Comparison of ENCODE assay signal across 8 cellular contexts in the genomic region with DNA sequence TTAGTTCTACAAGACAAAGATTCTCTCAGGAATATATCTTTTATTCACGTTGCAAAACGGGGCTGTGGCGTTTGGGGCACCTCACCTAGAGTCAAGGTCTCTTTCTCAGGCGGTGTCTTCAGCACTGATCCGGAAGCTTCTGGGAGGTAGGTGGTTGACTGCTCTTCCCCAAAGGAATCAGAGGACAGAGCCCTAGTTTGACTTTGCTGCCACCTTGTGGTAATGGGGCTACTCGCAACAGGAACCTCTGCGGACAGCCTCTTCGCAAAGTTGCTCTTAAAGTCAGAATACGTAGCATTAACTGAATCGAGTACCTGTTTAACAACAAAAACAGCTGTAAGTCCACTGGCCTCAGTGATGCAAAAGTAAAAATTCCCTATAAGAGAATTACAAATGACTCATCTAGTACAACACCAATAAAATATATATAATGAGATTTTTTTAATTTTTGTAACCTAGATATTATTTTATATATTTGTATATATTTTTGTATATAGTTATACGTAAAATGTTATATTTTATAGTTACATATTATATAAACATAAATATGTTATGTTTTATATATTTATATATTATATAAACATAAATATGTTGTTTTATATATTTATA. TPM values are rescaled to one million over a fixed set of nuclear protein-coding genes. Genes with fewer than 3 reads are reported as not detected.
DNase-seq lines count a peak whose midpoint lies in the region; ATAC-seq and TF ChIP-seq lines count a peak whose summit lies in the region.

No MANE protein-coding gene starts in this region.

- H3K23me2 ChIP-seq in H9 (ENCODE audit: insufficient read length, low read depth, low read length, poor library complexity, severe bottlenecking) = no peaks in the 10 kb centered on the region

- H2AK5ac ChIP-seq in H9 (ENCODE audit: insufficient read length, low read length) = no peak overlapping the region

- no peak overlapping the region for H3K4me3 Mint-ChIP-seq in H9
- H3K4me3 Mint-ChIP-seq in activated T-helper 17 cell treated with anti-CD3 and anti-CD28 coated beads, Interleukin-2, amount 50 U/mL, for 72 hours = peak overlapping the region; percentile 39

- no CpG with 5 or more reads among the region's 11 CpGs for WGBS in H9 (ENCODE audit: extremely low coverage, insufficient read length, low lambda C conversion rate)
- 5 to 8% methylated on average over 11 of the region's 11 CpGs for WGBS in testis, 2 donors

- H2BK5ac ChIP-seq in H9 (ENCODE audit: insufficient read length, low read length) = no peak overlapping the region

- no peak overlapping the region for H3K14ac ChIP-seq in H9 (ENCODE audit: insufficient read depth, low read length)

- H3K56ac ChIP-seq in H9 (ENCODE audit: insufficient read length, low read depth, low read length) = no peak overlapping the region

- ATAC-seq in activated T-helper 17 cell treated with anti-CD3 and anti-CD28 coated beads, Interleukin-2, amount 50 U/mL, for 72 hours (replicated peaks) = peak; percentile 94
- peak; percentile 87 for ATAC-seq in omental fat pad (ENCODE audit: low FRiP score)

- H2BK120ac ChIP-seq in H9 (ENCODE audit: low read depth, low read length, poor library complexity, severe bottlenecking) = no peak overlapping the region

- intact Hi-C loops in testis (cut with DNase I; ENCODE audit: low total_unique reads) = no loop called here

- H3K4me1 ChIP-seq in H9 (ENCODE audit: insufficient read depth, low read length) (no peaks in the 10 kb centered on the region), testis (no peaks in the 10 kb centered on the region)

- no peak overlapping the region for H4K5ac ChIP-seq in H9 (ENCODE audit: insufficient read length, low read depth, low read length)

- H4K8ac ChIP-seq in H9 (replicated peaks; ENCODE audit: insufficient read length, low read depth, low read length) = no peak overlapping the region

- no peak overlapping the region for H2AFZ ChIP-seq in H9 (ENCODE audit: low read length)

- TF ChIP-seq CTCF in H9 (conservative IDR thresholded peaks at IDR 0.05) = peak; percentile 98
- peak in 1 of 3 donors; percentile 54 for TF ChIP-seq CTCF in omental fat pad (IDR thresholded peaks at IDR 0.05)
- TF ChIP-seq CTCF in testis (IDR thresholded peaks at IDR 0.05) = peak; percentile 44 to 85 (median 74)

- H3K27me3 Mint-ChIP-seq in H9 (ENCODE audit: low read depth) = peaks cover 1% of the 10 kb centered on the region; the same call in 1 of the 2 replicates
- peaks cover 4% of the 10 kb centered on the region for H3K27me3 Mint-ChIP-seq in activated T-helper 17 cell treated with anti-CD3 and anti-CD28 coated beads, Interleukin-2, amount 50 U/mL, for 72 hours

- H3K9me3 ChIP-seq in H9 (ENCODE audit: control insufficient read depth, low read depth, low read length) = no peaks in the 10 kb centered on the region
- no peaks in the 10 kb centered on the region for H3K9me3 ChIP-seq in testis

- H3K27me3 ChIP-seq in H9 (ENCODE audit: insufficient read depth, low read length) (no peaks in the 10 kb centered on the region), testis (no peaks in the 10 kb centered on the region)

- DNase-seq in DMS79 treated with DMSO at 0.1 percent for 48 hours (lab: John Stamatoyannopoulos, UW) (peak; percentile 31), H9 (peak; percentile 91), NAMALWA (ENCODE audit: low spot score) (peak; percentile 73), SHP77 treated with DMSO at 0.1 percent for 48 hours (lab: John Stamatoyannopoulos, UW) (peak; percentile 34), foreskin melanocyte (peak; percentile 62), omental fat pad (ENCODE audit: low spot score) (peak; percentile 51), testis (peak; percentile 90)

- H2BK15ac ChIP-seq in H9 (ENCODE audit: low read depth, low read length) = no peak overlapping the region

- no peaks in the 10 kb centered on the region for H4K20me1 ChIP-seq in H9 (ENCODE audit: control insufficient read depth, insufficient read depth, insufficient read length)

- no peaks in the 10 kb centered on the region for H3K36me3 Mint-ChIP-seq in H9 (ENCODE audit: insufficient read depth in 1 of 3, low read depth in 3 of 3)
- no peaks in the 10 kb centered on the region for H3K36me3 Mint-ChIP-seq in activated T-helper 17 cell treated with anti-CD3 and anti-CD28 coated beads, Interleukin-2, amount 50 U/mL, for 72 hours (ENCODE audit: low read depth)

- H3K4me3 ChIP-seq in testis = peak overlapping the region in 1 of 2 donors; percentile 14

- no peaks in the 10 kb centered on the region for H3K79me2 ChIP-seq in H9 (ENCODE audit: insufficient read depth, low read length)

- no peaks in the 10 kb centered on the region for H3K36me3 ChIP-seq in testis (ENCODE audit: low read depth, missing control alignments)

- H2BK20ac ChIP-seq in H9 (ENCODE audit: low read depth, low read length, poor library complexity, severe bottlenecking) = no peak overlapping the region

- no peak overlapping the region for H4K91ac ChIP-seq in H9 (ENCODE audit: insufficient read length, low read depth, low read length)

- no peak overlapping the region for H3T11ph ChIP-seq in H9 (ENCODE audit: low read length)

- H3K23ac ChIP-seq in H9 (ENCODE audit: insufficient read length, low read depth, low read length) = no peak overlapping the region

- no peak overlapping the region for H3K4ac ChIP-seq in H9 (ENCODE audit: low read depth, low read length)

- H3K9me3 Mint-ChIP-seq in H9 = no peaks in the 10 kb centered on the region; a peak in 1 of 5 replicates
- no peaks in the 10 kb centered on the region for H3K9me3 Mint-ChIP-seq in activated T-helper 17 cell treated with anti-CD3 and anti-CD28 coated beads, Interleukin-2, amount 50 U/mL, for 72 hours

- H3K9ac ChIP-seq in H9 (ENCODE audit: extremely low read depth, insufficient read length, low read length) = no peak overlapping the region

- no peaks in the 10 kb centered on the region for H3K79me1 ChIP-seq in H9 (ENCODE audit: insufficient read depth, low read depth, low read length, poor library complexity, severe bottlenecking)

- no peak for TF ChIP-seq POLR2A in testis (IDR thresholded peaks at IDR 0.05)

- H2BK12ac ChIP-seq in H9 (ENCODE audit: insufficient read length, low read depth, low read length) = no peak overlapping the region

- no peak overlapping the region for H3K18ac ChIP-seq in H9 (ENCODE audit: insufficient read length, low read depth, low read length)

- no peak overlapping the region for H3K4me2 ChIP-seq in H9 (ENCODE audit: insufficient read depth, insufficient read length, low read length)

- H3K4me1 Mint-ChIP-seq in H9 = peaks cover 2 to 4% of the 10 kb centered on the region in 2 experiments; a peak in 2 of 4 replicates
- peaks cover 15% of the 10 kb centered on the region for H3K4me1 Mint-ChIP-seq in activated T-helper 17 cell treated with anti-CD3 and anti-CD28 coated beads, Interleukin-2, amount 50 U/mL, for 72 hours

- H3K27ac Mint-ChIP-seq in H9 = no peak overlapping the region; a peak in 1 of 7 replicates
- no peak overlapping the region for H3K27ac Mint-ChIP-seq in activated T-helper 17 cell treated with anti-CD3 and anti-CD28 coated beads, Interleukin-2, amount 50 U/mL, for 72 hours

- H3K27ac ChIP-seq in H9 (ENCODE audit: insufficient read length, low read depth, low read length) = no peak overlapping the region
- H3K27ac ChIP-seq in testis = no peak overlapping the region

RNA-seq across cellular contexts. Expression of a gene that starts 13.3 kb away (rescaled TPM):
- total RNA-seq in H9 (2021) (37.9 and 38.3 TPM in 2 replicates), omental fat pad (10 to 100 TPM in 3 of 4 donors, 1 to 10 TPM in 1; 9.5 to 30.9 (median 17.7) TPM), testis (10 to 100 TPM in 1 of 2 donors, 1 to 10 TPM in 1; 8.2 to 12.3 TPM)
- not detected for total RNA-seq in activated T-helper 17 cell treated with anti-CD3 and anti-CD28 coated beads, Interleukin-2, amount 50 U/mL, for 72 hours
- polyA plus RNA-seq in testis (ENCODE audit: insufficient read depth, low read depth, low replicate concordance) = 13.9 TPM

RNA-seq across cellular contexts. Expression of a gene that starts 26.3 kb away (rescaled TPM):
- total RNA-seq in H9 (2021) = 0.18 and 0.26 TPM in 2 replicates
- total RNA-seq in activated T-helper 17 cell treated with anti-CD3 and anti-CD28 coated beads, Interleukin-2, amount 50 U/mL, for 72 hours = not detected
- total RNA-seq in omental fat pad = not detected
- 10 to 100 TPM in 1 of 2 donors, 1 to 10 TPM in 1; 4.8 to 15.6 TPM for total RNA-seq in testis
- 2.8 TPM for polyA plus RNA-seq in testis (ENCODE audit: insufficient read depth, low read depth, low replicate concordance)

RNA-seq across cellular contexts. Expression of a gene that starts 44.2 kb away (rescaled TPM):
- total RNA-seq in H9 (2021) (not detected in 2 replicates), omental fat pad (1 to 10 TPM in 2 of 4 donors, under 1 TPM in 1, not detected in 1; 0.96 to 4.8 (median 1.8) TPM), testis (under 1 TPM in 1 of 2 donors, not detected in 1; 0.37 TPM)
- 10 to 100 TPM; 10.3 to 33.9 TPM for total RNA-seq in activated T-helper 17 cell treated with anti-CD3 and anti-CD28 coated beads, Interleukin-2, amount 50 U/mL, for 72 hours
- polyA plus RNA-seq in testis (ENCODE audit: insufficient read depth, low read depth, low replicate concordance) = 7.1 TPM

Comparison
In these comparisons a context has a peak if more than half of its experiments do, and no peak if none do; other contexts are left out.
1. DNase-seq: peak in every context shown above with its lines; median percentile 91 in H9; 90 in testis; 73 in NAMALWA; 62 in foreskin melanocyte; 51 in omental fat pad; 34 in SHP77 treated with DMSO at 0.1 percent for 48 hours; 31 in DMS79 treated with DMSO at 0.1 percent for 48 hours.
2. RNA of a gene that starts 13.3 kb away (total RNA-seq): 37.9 to 38.3 TPM in H9, 9.5 to 30.9 TPM in omental fat pad and 8.2 to 12.3 TPM in testis; not detected in activated T-helper 17 cell treated with anti-CD3 and anti-CD28 coated beads, Interleukin-2, amount 50 U/mL, for 72 hours; every median in the first group is over 4 times any median in the second.